ENCODE assay signal across 11 cellular contexts in the genomic region with DNA sequence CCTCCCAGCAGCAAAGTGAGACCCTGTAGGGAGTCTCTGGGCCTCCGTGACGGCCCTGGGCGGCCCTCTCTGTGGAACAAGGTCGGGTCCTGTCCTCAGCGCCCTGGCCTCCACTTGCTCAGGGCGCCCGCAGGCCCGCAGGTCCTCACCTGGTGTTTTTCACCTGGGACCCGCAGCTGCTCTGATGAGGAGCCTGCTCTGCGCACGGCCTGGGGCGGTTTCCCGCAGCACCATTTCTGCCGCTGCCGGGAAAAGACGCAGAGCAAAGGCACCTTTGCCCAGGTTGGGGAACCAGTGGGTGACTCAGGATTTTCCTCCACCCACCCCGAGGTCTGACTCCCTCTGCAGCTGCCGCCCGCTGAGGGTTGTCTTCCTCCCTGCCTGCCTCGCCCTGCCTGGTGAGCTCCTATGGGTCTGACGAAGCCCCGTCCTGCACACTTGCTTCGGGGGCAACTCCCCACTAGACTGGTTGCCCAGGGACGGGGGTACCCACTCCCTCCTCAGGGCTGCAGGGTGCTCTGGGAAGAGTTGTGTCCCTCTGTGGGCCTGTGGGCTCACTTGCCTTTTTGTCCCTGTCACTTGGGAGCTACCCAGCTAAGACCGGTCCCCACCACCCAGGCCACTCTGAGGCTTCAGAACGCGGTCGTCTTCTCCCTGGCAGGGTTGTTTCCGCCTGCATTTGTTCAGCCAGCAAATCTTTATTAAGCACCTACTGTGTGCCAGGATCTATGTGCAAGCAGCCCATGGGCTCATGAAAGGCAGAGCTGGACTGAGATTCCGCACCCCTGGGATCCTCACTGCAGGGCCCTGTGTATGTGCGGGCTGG.
DNase-seq lines count a peak whose midpoint lies in the region; ATAC-seq and TF ChIP-seq lines count a peak whose summit lies in the region.
"Had no signal": no experiment of that assay in that cellular context is flagged by ENCODE, and none has a peak within 500 bp of the region (broad histone marks: within the 10 kb centered on the region; RNA-seq: fewer than 3 reads in every experiment).

No MANE protein-coding gene starts in this region.

- BruUV-seq in PC-3 (replicated peaks; lab: Mats Ljungman, UMichigan): TSS peak; percentile 20

- H3K79me2 ChIP-seq in GM23248 (ENCODE audit: insufficient read depth) (no peaks in the 10 kb centered on the region), PC-3 (ENCODE audit: low read length) (no peaks in the 10 kb centered on the region)

- H3K9ac ChIP-seq in GM23248 (no peak overlapping the region), PC-3 (ENCODE audit: low read length) (peak overlapping the region; percentile 81)

- TF ChIP-seq CTCF in PC-3 (conservative IDR thresholded peaks at IDR 0.05; ENCODE audit: low read depth, low read length) (no peak), heart left ventricle (IDR thresholded peaks at IDR 0.05) (no peak), progenitor cell of endocrine pancreas (IDR thresholded peaks at IDR 0.05; ENCODE audit: unreplicated experiment) (no peak)

- H3K4me1 Mint-ChIP-seq in progenitor cell of endocrine pancreas (ENCODE audit: low read depth): peaks cover 13% of the 10 kb centered on the region
- H3K4me1 Mint-ChIP-seq in stimulated activated effector memory CD8-positive, alpha-beta T cell treated with anti-CD3 and anti-CD28 coated beads, Interleukin-12 subunit alpha, Interleukin-12 subunit beta, amount 100 ng/mL, for 72 hours: peaks cover 17% of the 10 kb centered on the region

- H3K9me3 Mint-ChIP-seq in progenitor cell of endocrine pancreas (ENCODE audit: low read depth): no peaks in the 10 kb centered on the region
- H3K9me3 Mint-ChIP-seq in stimulated activated effector memory CD8-positive, alpha-beta T cell treated with anti-CD3 and anti-CD28 coated beads, Interleukin-12 subunit alpha, Interleukin-12 subunit beta, amount 100 ng/mL, for 72 hours: no peaks in the 10 kb centered on the region
- H3K9me3 Mint-ChIP-seq: central memory CD8-positive, alpha-beta T cell; nephron progenitor cell had no signal

- H3K36me3 Mint-ChIP-seq in progenitor cell of endocrine pancreas (ENCODE audit: insufficient read depth): no peaks in the 10 kb centered on the region
- no peaks in the 10 kb centered on the region for H3K36me3 Mint-ChIP-seq in stimulated activated effector memory CD8-positive, alpha-beta T cell treated with anti-CD3 and anti-CD28 coated beads, Interleukin-12 subunit alpha, Interleukin-12 subunit beta, amount 100 ng/mL, for 72 hours

- H3K27me3 ChIP-seq in GM23248 (replicated peaks; ENCODE audit: insufficient read depth) (peaks cover 5% of the 10 kb centered on the region), PC-3 (ENCODE audit: low read length) (no peaks in the 10 kb centered on the region), heart left ventricle (no peaks in the 10 kb centered on the region)

- no peak overlapping the region for H3K27ac ChIP-seq in GM23248
- H3K27ac ChIP-seq in PC-3 (ENCODE audit: low read length): peak overlapping the region; percentile 92
- H3K27ac ChIP-seq in heart left ventricle: peak overlapping the region in 7 of 12 donors; percentile 5 to 68 (median 49)

- in situ Hi-C loops in GM23248 (cut with MboI): loop anchor here (5.0 kb wide), 2 partner anchors 102 to 353 kb away; a partner anchor contains a TSS

- H3K4me1 ChIP-seq in GM23248 (ENCODE audit: insufficient read depth) (peaks cover 9% of the 10 kb centered on the region), PC-3 (ENCODE audit: insufficient read depth, low read length) (peaks cover 20% of the 10 kb centered on the region), heart left ventricle (peaks cover 0 to 24% (median 17%) of the 10 kb centered on the region in 12 donors)

- no peak for TF ChIP-seq POLR2A in heart left ventricle (IDR thresholded peaks at IDR 0.05)

- H3F3A ChIP-seq in GM23248 (ENCODE audit: insufficient read depth) (no peaks in the 10 kb centered on the region), PC-3 (ENCODE audit: low read length, unreplicated experiment) (no peaks in the 10 kb centered on the region)

- H2AFZ ChIP-seq in GM23248 (no peak overlapping the region), PC-3 (ENCODE audit: low read length) (peak overlapping the region; percentile 84)

- no peaks in the 10 kb centered on the region for H3K9me2 ChIP-seq in GM23248 (ENCODE audit: insufficient read depth)
- H3K9me2 ChIP-seq in PC-3 (replicated peaks; ENCODE audit: low read length): no peaks in the 10 kb centered on the region

- DNase-seq in GM23248 (peak; percentile 16), PC-3 (peak; percentile 86), heart left ventricle (peak in 4 of 5 donors; percentile 18 to 65 (median 28)), progenitor cell of endocrine pancreas (ENCODE audit: low spot score, unreplicated experiment) (no peak), NCI-H446 treated with DMSO at 0.1 percent for 48 hours (lab: John Stamatoyannopoulos, UW) (no peak)
- no peak for DNase-seq in stimulated activated effector memory CD8-positive, alpha-beta T cell treated with anti-CD3 and anti-CD28 coated beads, Interleukin-12 subunit alpha, Interleukin-12 subunit beta, amount 100 ng/mL, for 72 hours (ENCODE audit: low spot score in 2 of 2)
- DNase-seq: DMS79 treated with DMSO at 0.1 percent for 48 hours had no signal

- H3K36me3 ChIP-seq in GM23248 (ENCODE audit: low read depth) (no peaks in the 10 kb centered on the region), PC-3 (ENCODE audit: low read depth, low read length) (no peaks in the 10 kb centered on the region; the same call in 1 of the 2 replicates), heart left ventricle (no peaks in the 10 kb centered on the region)

- H3K9me3 ChIP-seq in GM23248 (ENCODE audit: low read depth) (no peaks in the 10 kb centered on the region), PC-3 (ENCODE audit: low read length) (no peaks in the 10 kb centered on the region), heart left ventricle (no peaks in the 10 kb centered on the region)

- CTCF ChIA-PET in PC-3 (lab: Charles Lee): interaction anchor here (0.6 to 3.0 kb wide), 5 partner anchors 150 to 396 kb away, joined by 4 to 40 read pairs (median 9); no protein-coding TSS in a partner anchor

- no peak overlapping the region for H3K4me3 ChIP-seq in GM23248
- peak overlapping the region; percentile 66 for H3K4me3 ChIP-seq in PC-3 (ENCODE audit: low read length)
- peak overlapping the region in 1 of 12 donors; percentile 8 for H3K4me3 ChIP-seq in heart left ventricle

- intact Hi-C loops in PC-3 (cut with micrococcal nuclease) (loop anchor here (5.0 kb wide), 1 partner anchor 163 kb away; a partner anchor contains a TSS), heart left ventricle (cut with DNase I) (loop anchor here in 6 of 10 donors (5.0 to 10.0 kb wide), 6 partner anchors 222 to 340 kb away; a partner anchor contains a TSS)

- no peak overlapping the region for H3K4me3 Mint-ChIP-seq in progenitor cell of endocrine pancreas (ENCODE audit: low read depth)
- H3K4me3 Mint-ChIP-seq in stimulated activated effector memory CD8-positive, alpha-beta T cell treated with anti-CD3 and anti-CD28 coated beads, Interleukin-12 subunit alpha, Interleukin-12 subunit beta, amount 100 ng/mL, for 72 hours: no peak overlapping the region
- H3K4me3 Mint-ChIP-seq: central memory CD8-positive, alpha-beta T cell; nephron progenitor cell had no signal

- peak; percentile 77 for ATAC-seq in PC-3
- no peak for ATAC-seq in heart left ventricle
- ATAC-seq in HG02759 (IDR thresholded peaks at IDR 0.05; ENCODE audit: unreplicated experiment): no peak
- no peak for ATAC-seq in stimulated activated effector memory CD8-positive, alpha-beta T cell treated with anti-CD3 and anti-CD28 coated beads, Interleukin-12 subunit alpha, Interleukin-12 subunit beta, amount 100 ng/mL, for 72 hours
- no peak for ATAC-seq in GM21367 (IDR thresholded peaks at IDR 0.05; ENCODE audit: unreplicated experiment)

- 90 to 91% methylated on average over 26 to 31 of the region's 31 CpGs for WGBS in GM23248 (ENCODE audit: low coverage in 1 of 2, low lambda C conversion rate in 2 of 2, missing lambda C conversion rate in 2 of 2), 2 experiments
- 87 to 91% (median 90%) methylated on average over 8 to 31 of the region's 31 CpGs for WGBS in heart left ventricle, 4 donors

- H3K4me2 ChIP-seq in GM23248 (ENCODE audit: unreplicated experiment) (no peak overlapping the region), PC-3 (ENCODE audit: low read length) (peak overlapping the region; percentile 92)

- H4K20me1 ChIP-seq in GM23248 (ENCODE audit: insufficient read depth) (no peaks in the 10 kb centered on the region), PC-3 (ENCODE audit: low read length) (no peaks in the 10 kb centered on the region)

- POLR2A ChIA-PET in PC-3 (lab: Charles Lee; ENCODE audit: unreplicated experiment): no interaction called here

- peaks cover 10% of the 10 kb centered on the region for H3K27me3 Mint-ChIP-seq in progenitor cell of endocrine pancreas
- H3K27me3 Mint-ChIP-seq: central memory CD8-positive, alpha-beta T cell had no signal

- H3K27ac Mint-ChIP-seq in progenitor cell of endocrine pancreas: peak overlapping the region; percentile 99
- H3K27ac Mint-ChIP-seq in stimulated activated effector memory CD8-positive, alpha-beta T cell treated with anti-CD3 and anti-CD28 coated beads, Interleukin-12 subunit alpha, Interleukin-12 subunit beta, amount 100 ng/mL, for 72 hours: no peak overlapping the region

Comparison
In these comparisons a context has a peak if more than half of its experiments do, and no peak if none do; other contexts are left out.
1. DNase-seq: peak in GM23248 (single experiment), PC-3 (single experiment) and heart left ventricle (4 of 5); none in progenitor cell of endocrine pancreas (single experiment), stimulated activated effector memory CD8-positive, alpha-beta T cell treated with anti-CD3 and anti-CD28 coated beads, Interleukin-12 subunit alpha, Interleukin-12 subunit beta, amount 100 ng/mL, for 72 hours (0 of 2) and NCI-H446 treated with DMSO at 0.1 percent for 48 hours (single experiment).